Comparison of ENCODE assay signal across 32 cellular contexts in the genomic region with DNA sequence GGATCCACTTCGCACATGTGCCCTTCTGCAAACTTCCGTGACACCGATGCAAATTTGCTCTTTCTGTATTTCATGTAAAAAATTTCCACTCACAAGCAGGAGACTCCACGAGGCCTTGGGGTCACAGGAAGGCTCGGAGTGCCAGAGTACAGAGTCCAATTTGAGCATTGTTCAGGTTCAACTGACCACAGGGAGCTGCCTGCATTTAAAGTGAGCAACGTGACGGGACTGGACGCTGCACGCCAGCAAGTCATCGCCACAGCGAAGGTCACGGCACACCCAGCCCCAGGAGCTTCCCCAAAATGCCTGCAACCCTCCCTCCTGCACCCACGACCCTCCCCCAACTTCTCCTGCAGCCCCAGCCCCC. TPM values are rescaled to one million over a fixed set of nuclear protein-coding genes. Genes with fewer than 3 reads are reported as not detected.
"Had no signal": no experiment of that assay in that cellular context is flagged by ENCODE, and none has a peak within 500 bp of the region (broad histone marks: within the 10 kb centered on the region; RNA-seq: fewer than 3 reads in every experiment).

No MANE protein-coding gene starts in this region.

- H3K36me3 ChIP-seq: brain microvascular endothelial cell, esophagus muscularis mucosa, gastrocnemius medialis had no signal

- DNase-seq: activated CD4-positive, alpha-beta memory T cell treated with anti-CD3 and anti-CD28 coated beads for 36 hours; activated CD4-positive, alpha-beta T cell treated with anti-CD3 and anti-CD28 coated beads for 36 hours; activated CD4-positive, alpha-beta T cell treated with anti-CD3 and anti-CD28 coated beads, Interleukin-2, amount 10 ng/mL, durations not matched to agents 24 days and 14 days; activated CD4-positive, CD25-positive, alpha-beta regulatory T cell; activated CD4-positive, CD25-positive, alpha-beta regulatory T cell treated with anti-CD3 and anti-CD28 coated beads, Interleukin-2, amount 50 U/mL, for 72 hours; activated CD8-positive, alpha-beta memory T cell treated with anti-CD3 and anti-CD28 coated beads, Interleukin-2, amount 10 ng/mL, durations not matched to agents 7 days and 5 days; activated CD8-positive, alpha-beta T cell treated with anti-CD3 and anti-CD28 coated beads, Interleukin-2, amount 10 ng/mL, durations not matched to agents 7 days and 5 days; activated naive CD4-positive, alpha-beta T cell treated with anti-CD3 and anti-CD28 coated beads, Interleukin-2, amount 10 ng/mL, durations not matched to agents 7 days and 5 days; activated T-cell treated with anti-CD3 and anti-CD28 coated beads, Interleukin-2, amount 50 U/mL, for 1 hour; activated T-cell treated with anti-CD3 and anti-CD28 coated beads, Interleukin-2, amount 50 U/mL, for 48 hours; brain microvascular endothelial cell; caudate nucleus; cortex of kidney; dermis blood vessel endothelial cell; effector CD4-positive, alpha-beta T cell; effector memory CD8-positive, alpha-beta T cell; erythroblast; foreskin keratinocyte; gastrocnemius medialis; SW 1271; T-cell had no signal

- H3K27ac Mint-ChIP-seq: activated CD4-positive, alpha-beta memory T cell treated with anti-CD3 and anti-CD28 coated beads for 36 hours; activated CD4-positive, alpha-beta T cell treated with anti-CD3 and anti-CD28 coated beads for 36 hours; activated CD4-positive, alpha-beta T cell treated with anti-CD3 and anti-CD28 coated beads, Interleukin-2, amount 10 ng/mL, durations not matched to agents 24 days and 14 days; activated CD8-positive, alpha-beta memory T cell treated with anti-CD3 and anti-CD28 coated beads, Interleukin-2, amount 10 ng/mL, durations not matched to agents 7 days and 5 days; activated CD8-positive, alpha-beta T cell treated with anti-CD3 and anti-CD28 coated beads, Interleukin-2, amount 10 ng/mL, durations not matched to agents 7 days and 5 days; activated naive CD4-positive, alpha-beta T cell treated with anti-CD3 and anti-CD28 coated beads, Interleukin-2, amount 10 ng/mL, durations not matched to agents 7 days and 5 days; activated naive CD8-positive, alpha-beta T cell treated with anti-CD3 and anti-CD28 coated beads, Interleukin-2, amount 10 ng/mL, durations not matched to agents 7 days and 5 days; activated T-helper 1 cell treated with anti-CD3 and anti-CD28 coated beads, Interleukin-12 subunit alpha, Interleukin-12 subunit beta, Interleukin-2, Interleukin-4 antibody, amounts not matched to agents 30 ng/mL and 10 ng/mL and 1 ng/mL, durations not matched to agents 14 hours and 24 hours and 36 hours; activated T-helper 2 cell treated with anti-CD3 and anti-CD28 coated beads, Interferon-gamma antibody, Interleukin-2, Interleukin-4, amounts not matched to agents 10 μg/mL and 5 μg/mL and 100 μg/mL, durations not matched to agents 14 hours and 24 hours and 36 hours; effector memory CD8-positive, alpha-beta T cell; T-cell; T-helper 1 cell treated with Interleukin-12 subunit alpha and Interleukin-12 subunit beta and Interleukin-4 antibody, amounts not matched to agents 30 μg/mL and 1 μg/mL, for 36 hours had no signal

- FAIRE-seq: astrocyte, bronchial epithelial cell, colon had no signal

- H3K27ac ChIP-seq: brain microvascular endothelial cell, esophagus muscularis mucosa, foreskin keratinocyte, gastrocnemius medialis had no signal

- ATAC-seq: activated CD4-positive, alpha-beta T cell treated with anti-CD3 and anti-CD28 coated beads for 36 hours; activated CD8-positive, alpha-beta memory T cell treated with anti-CD3 and anti-CD28 coated beads, Interleukin-2, amount 10 ng/mL, durations not matched to agents 7 days and 5 days; activated CD8-positive, alpha-beta T cell treated with anti-CD3 and anti-CD28 coated beads, Interleukin-2, amount 10 ng/mL, durations not matched to agents 7 days and 5 days; activated naive CD4-positive, alpha-beta T cell treated with anti-CD3 and anti-CD28 coated beads, Interleukin-2, amount 50 U/mL, for 72 hours; effector memory CD8-positive, alpha-beta T cell; foreskin keratinocyte; gastrocnemius medialis; T-cell had no signal

- H3K27me3 ChIP-seq: foreskin keratinocyte, gastrocnemius medialis had no signal

- H3K9me3 ChIP-seq: esophagus muscularis mucosa, gastrocnemius medialis had no signal

- H3K4me1 Mint-ChIP-seq: activated CD4-positive, alpha-beta T cell treated with anti-CD3 and anti-CD28 coated beads for 36 hours; activated CD4-positive, alpha-beta T cell treated with anti-CD3 and anti-CD28 coated beads, Interleukin-2, amount 10 ng/mL, durations not matched to agents 24 days and 14 days; activated CD8-positive, alpha-beta memory T cell treated with anti-CD3 and anti-CD28 coated beads, Interleukin-2, amount 10 ng/mL, durations not matched to agents 7 days and 5 days; activated naive CD4-positive, alpha-beta T cell treated with anti-CD3 and anti-CD28 coated beads, Interleukin-2, amount 10 ng/mL, durations not matched to agents 7 days and 5 days; activated naive CD8-positive, alpha-beta T cell treated with anti-CD3 and anti-CD28 coated beads, Interleukin-2, amount 10 ng/mL, durations not matched to agents 7 days and 5 days; T-cell had no signal

- H3K4me3 ChIP-seq: esophagus muscularis mucosa, gastrocnemius medialis had no signal

- H3K4me3 Mint-ChIP-seq: activated CD4-positive, alpha-beta memory T cell treated with anti-CD3 and anti-CD28 coated beads for 36 hours; activated CD4-positive, alpha-beta T cell treated with anti-CD3 and anti-CD28 coated beads for 36 hours; activated CD4-positive, alpha-beta T cell treated with anti-CD3 and anti-CD28 coated beads, Interleukin-2, amount 10 ng/mL, durations not matched to agents 24 days and 14 days; activated CD8-positive, alpha-beta memory T cell treated with anti-CD3 and anti-CD28 coated beads, Interleukin-2, amount 10 ng/mL, durations not matched to agents 7 days and 5 days; activated CD8-positive, alpha-beta T cell treated with anti-CD3 and anti-CD28 coated beads, Interleukin-2, amount 10 ng/mL, durations not matched to agents 7 days and 5 days; activated naive CD4-positive, alpha-beta T cell treated with anti-CD3 and anti-CD28 coated beads, Interleukin-2, amount 10 ng/mL, durations not matched to agents 7 days and 5 days; activated naive CD8-positive, alpha-beta T cell treated with anti-CD3 and anti-CD28 coated beads, Interleukin-2, amount 10 ng/mL, durations not matched to agents 7 days and 5 days; activated T-helper 1 cell treated with anti-CD3 and anti-CD28 coated beads, Interleukin-12 subunit alpha, Interleukin-12 subunit beta, Interleukin-2, Interleukin-4 antibody, amounts not matched to agents 30 ng/mL and 10 ng/mL and 1 ng/mL, durations not matched to agents 14 hours and 24 hours and 36 hours; effector memory CD8-positive, alpha-beta T cell; T-cell; T-helper 1 cell treated with Interleukin-12 subunit alpha and Interleukin-12 subunit beta and Interleukin-4 antibody, amounts not matched to agents 30 μg/mL and 1 μg/mL, for 36 hours had no signal

- H3K4me1 ChIP-seq: esophagus muscularis mucosa, foreskin keratinocyte, gastrocnemius medialis had no signal

- H3K36me3 Mint-ChIP-seq: activated CD4-positive, alpha-beta memory T cell treated with anti-CD3 and anti-CD28 coated beads for 36 hours; activated naive CD4-positive, alpha-beta T cell treated with anti-CD3 and anti-CD28 coated beads, Interleukin-2, amount 10 ng/mL, durations not matched to agents 7 days and 5 days; activated naive CD4-positive, alpha-beta T cell treated with anti-CD3 and anti-CD28 coated beads, Interleukin-2, amount 50 U/mL, for 72 hours; activated naive CD8-positive, alpha-beta T cell treated with anti-CD3 and anti-CD28 coated beads, Interleukin-2, amount 10 ng/mL, durations not matched to agents 7 days and 5 days; T-cell had no signal

- H3K27me3 Mint-ChIP-seq: activated CD4-positive, alpha-beta memory T cell treated with anti-CD3 and anti-CD28 coated beads for 36 hours; activated CD4-positive, alpha-beta T cell treated with anti-CD3 and anti-CD28 coated beads, Interleukin-2, amount 10 ng/mL, durations not matched to agents 24 days and 14 days; activated naive CD4-positive, alpha-beta T cell treated with anti-CD3 and anti-CD28 coated beads, Interleukin-2, amount 10 ng/mL, durations not matched to agents 7 days and 5 days had no signal

RNA-seq across cellular contexts. Expression of a gene that starts 41.5 kb away (rescaled TPM):
- total RNA-seq: activated CD4-positive, alpha-beta memory T cell treated with anti-CD3 and anti-CD28 coated beads for 36 hours; activated CD4-positive, alpha-beta T cell treated with anti-CD3 and anti-CD28 coated beads for 36 hours; activated CD4-positive, alpha-beta T cell treated with anti-CD3 and anti-CD28 coated beads, Interleukin-2, amount 10 ng/mL, durations not matched to agents 24 days and 14 days; activated CD8-positive, alpha-beta memory T cell treated with anti-CD3 and anti-CD28 coated beads for 36 hours; activated CD8-positive, alpha-beta memory T cell treated with anti-CD3 and anti-CD28 coated beads, Interleukin-2, amount 10 ng/mL, durations not matched to agents 7 days and 5 days; activated CD8-positive, alpha-beta T cell treated with anti-CD3 and anti-CD28 coated beads, Interleukin-2, amount 10 ng/mL, durations not matched to agents 7 days and 5 days; activated naive CD4-positive, alpha-beta T cell treated with anti-CD3 and anti-CD28 coated beads, Interleukin-2, amount 50 U/mL, for 72 hours; activated naive CD8-positive, alpha-beta T cell treated with anti-CD3 and anti-CD28 coated beads, Interleukin-2, amount 10 ng/mL, durations not matched to agents 7 days and 5 days; activated T-helper 1 cell treated with anti-CD3 and anti-CD28 coated beads, Interleukin-12 subunit alpha, Interleukin-12 subunit beta, Interleukin-2, Interleukin-4 antibody, amounts not matched to agents 30 ng/mL and 10 ng/mL and 1 ng/mL, durations not matched to agents 14 hours and 24 hours and 36 hours; activated T-helper 2 cell treated with anti-CD3 and anti-CD28 coated beads, Interferon-gamma antibody, Interleukin-2, Interleukin-4, amounts not matched to agents 10 μg/mL and 5 μg/mL and 100 μg/mL, durations not matched to agents 14 hours and 24 hours and 36 hours; astrocyte; bronchial epithelial cell; chondrocyte; dermis blood vessel endothelial cell; esophagus muscularis mucosa; foreskin keratinocyte; T-cell had no signal
- polyA plus RNA-seq: foreskin keratinocyte had no signal
